ENCODE assay signal across 1 cellular context in the genomic region with DNA sequence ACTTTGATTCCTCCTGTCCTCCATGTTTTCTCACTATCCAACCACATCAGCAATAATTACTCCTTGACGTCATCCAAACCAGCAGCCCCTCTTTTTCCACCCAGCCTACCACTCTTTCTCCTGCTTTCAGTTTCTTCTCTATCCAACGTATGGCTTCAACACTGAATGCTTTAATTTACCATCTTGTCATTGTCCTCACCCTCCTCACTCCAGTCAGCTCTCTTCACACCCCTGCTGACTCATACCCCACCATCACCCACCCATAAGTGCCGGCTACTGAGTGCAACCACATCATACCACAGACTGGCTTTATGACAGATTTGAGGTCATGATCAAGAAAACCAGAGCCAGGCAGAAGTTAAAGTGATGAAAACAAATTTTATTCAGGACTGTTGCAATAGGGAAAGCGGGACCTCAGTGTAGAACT.
TF ChIP-seq lines count a peak whose summit lies in the region.

No MANE protein-coding gene starts in this region.

TF ChIP-seq in GM23338, 12 proteins besides CTCF, POLR2A, EP300 and RAD21:
- TF ChIP-seq, protein P1, sequence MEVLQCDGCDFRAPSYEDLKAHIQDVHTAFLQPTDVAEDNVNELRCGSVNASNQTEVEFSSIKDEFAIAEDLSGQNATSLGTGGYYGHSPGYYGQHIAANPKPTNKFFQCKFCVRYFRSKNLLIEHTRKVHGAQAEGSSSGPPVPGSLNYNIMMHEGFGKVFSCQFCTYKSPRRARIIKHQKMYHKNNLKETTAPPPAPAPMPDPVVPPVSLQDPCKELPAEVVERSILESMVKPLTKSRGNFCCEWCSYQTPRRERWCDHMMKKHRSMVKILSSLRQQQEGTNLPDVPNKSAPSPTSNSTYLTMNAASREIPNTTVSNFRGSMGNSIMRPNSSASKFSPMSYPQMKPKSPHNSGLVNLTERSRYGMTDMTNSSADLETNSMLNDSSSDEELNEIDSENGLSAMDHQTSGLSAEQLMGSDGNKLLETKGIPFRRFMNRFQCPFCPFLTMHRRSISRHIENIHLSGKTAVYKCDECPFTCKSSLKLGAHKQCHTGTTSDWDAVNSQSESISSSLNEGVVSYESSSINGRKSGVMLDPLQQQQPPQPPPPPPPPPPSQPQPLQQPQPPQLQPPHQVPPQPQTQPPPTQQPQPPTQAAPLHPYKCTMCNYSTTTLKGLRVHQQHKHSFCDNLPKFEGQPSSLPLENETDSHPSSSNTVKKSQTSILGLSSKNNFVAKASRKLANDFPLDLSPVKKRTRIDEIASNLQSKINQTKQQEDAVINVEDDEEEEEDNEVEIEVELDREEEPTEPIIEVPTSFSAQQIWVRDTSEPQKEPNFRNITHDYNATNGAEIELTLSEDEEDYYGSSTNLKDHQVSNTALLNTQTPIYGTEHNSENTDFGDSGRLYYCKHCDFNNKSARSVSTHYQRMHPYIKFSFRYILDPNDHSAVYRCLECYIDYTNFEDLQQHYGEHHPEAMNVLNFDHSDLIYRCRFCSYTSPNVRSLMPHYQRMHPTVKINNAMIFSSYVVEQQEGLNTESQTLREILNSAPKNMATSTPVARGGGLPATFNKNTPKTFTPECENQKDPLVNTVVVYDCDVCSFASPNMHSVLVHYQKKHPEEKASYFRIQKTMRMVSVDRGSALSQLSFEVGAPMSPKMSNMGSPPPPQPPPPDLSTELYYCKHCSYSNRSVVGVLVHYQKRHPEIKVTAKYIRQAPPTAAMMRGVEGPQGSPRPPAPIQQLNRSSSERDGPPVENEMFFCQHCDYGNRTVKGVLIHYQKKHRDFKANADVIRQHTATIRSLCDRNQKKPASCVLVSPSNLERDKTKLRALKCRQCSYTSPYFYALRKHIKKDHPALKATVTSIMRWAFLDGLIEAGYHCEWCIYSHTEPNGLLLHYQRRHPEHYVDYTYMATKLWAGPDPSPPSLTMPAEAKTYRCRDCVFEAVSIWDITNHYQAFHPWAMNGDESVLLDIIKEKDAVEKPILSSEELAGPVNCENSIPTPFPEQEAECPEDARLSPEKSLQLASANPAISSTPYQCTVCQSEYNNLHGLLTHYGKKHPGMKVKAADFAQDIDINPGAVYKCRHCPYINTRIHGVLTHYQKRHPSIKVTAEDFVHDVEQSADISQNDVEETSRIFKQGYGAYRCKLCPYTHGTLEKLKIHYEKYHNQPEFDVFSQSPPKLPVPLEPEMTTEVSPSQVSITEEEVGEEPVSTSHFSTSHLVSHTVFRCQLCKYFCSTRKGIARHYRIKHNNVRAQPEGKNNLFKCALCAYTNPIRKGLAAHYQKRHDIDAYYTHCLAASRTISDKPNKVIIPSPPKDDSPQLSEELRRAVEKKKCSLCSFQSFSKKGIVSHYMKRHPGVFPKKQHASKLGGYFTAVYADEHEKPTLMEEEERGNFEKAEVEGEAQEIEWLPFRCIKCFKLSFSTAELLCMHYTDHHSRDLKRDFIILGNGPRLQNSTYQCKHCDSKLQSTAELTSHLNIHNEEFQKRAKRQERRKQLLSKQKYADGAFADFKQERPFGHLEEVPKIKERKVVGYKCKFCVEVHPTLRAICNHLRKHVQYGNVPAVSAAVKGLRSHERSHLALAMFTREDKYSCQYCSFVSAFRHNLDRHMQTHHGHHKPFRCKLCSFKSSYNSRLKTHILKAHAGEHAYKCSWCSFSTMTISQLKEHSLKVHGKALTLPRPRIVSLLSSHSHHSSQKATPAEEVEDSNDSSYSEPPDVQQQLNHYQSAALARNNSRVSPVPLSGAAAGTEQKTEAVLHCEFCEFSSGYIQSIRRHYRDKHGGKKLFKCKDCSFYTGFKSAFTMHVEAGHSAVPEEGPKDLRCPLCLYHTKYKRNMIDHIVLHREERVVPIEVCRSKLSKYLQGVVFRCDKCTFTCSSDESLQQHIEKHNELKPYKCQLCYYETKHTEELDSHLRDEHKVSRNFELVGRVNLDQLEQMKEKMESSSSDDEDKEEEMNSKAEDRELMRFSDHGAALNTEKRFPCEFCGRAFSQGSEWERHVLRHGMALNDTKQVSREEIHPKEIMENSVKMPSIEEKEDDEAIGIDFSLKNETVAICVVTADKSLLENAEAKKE (CRISPR knock-in tag; IDR thresholded peaks at IDR 0.05) = no peak
- TF ChIP-seq, protein P2, sequence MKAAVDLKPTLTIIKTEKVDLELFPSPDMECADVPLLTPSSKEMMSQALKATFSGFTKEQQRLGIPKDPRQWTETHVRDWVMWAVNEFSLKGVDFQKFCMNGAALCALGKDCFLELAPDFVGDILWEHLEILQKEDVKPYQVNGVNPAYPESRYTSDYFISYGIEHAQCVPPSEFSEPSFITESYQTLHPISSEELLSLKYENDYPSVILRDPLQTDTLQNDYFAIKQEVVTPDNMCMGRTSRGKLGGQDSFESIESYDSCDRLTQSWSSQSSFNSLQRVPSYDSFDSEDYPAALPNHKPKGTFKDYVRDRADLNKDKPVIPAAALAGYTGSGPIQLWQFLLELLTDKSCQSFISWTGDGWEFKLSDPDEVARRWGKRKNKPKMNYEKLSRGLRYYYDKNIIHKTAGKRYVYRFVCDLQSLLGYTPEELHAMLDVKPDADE (IDR thresholded peaks at IDR 0.05) = no peak
- no peak for TF ChIP-seq EZH2 (IDR thresholded peaks at IDR 0.05; ENCODE audit: low read depth, unreplicated experiment)
- no peak for TF ChIP-seq ZNF114 (CRISPR knock-in tag; IDR thresholded peaks at IDR 0.05)
- TF ChIP-seq NANOG (IDR thresholded peaks at IDR 0.05; ENCODE audit: borderline replicate concordance) = no peak
- no peak for TF ChIP-seq ZNF331 (CRISPR knock-in tag; IDR thresholded peaks at IDR 0.05; ENCODE audit: low read depth)
- TF ChIP-seq JUNB (IDR thresholded peaks at IDR 0.05; ENCODE audit: unreplicated experiment) = no peak
- no peak for TF ChIP-seq POLR2AphosphoS5 (IDR thresholded peaks at IDR 0.05; ENCODE audit: low read depth)
